1 cellular context compared by ENCODE assay signal in genomic region chr20:36235892-36236785, GRCh38.
TF ChIP-seq lines count a peak whose summit lies in the region.

AAR2 (plus strand) TSS chr20:36236478; CDS start chr20:36239869, 3,391 bp downstream.

TF ChIP-seq in HEK293, 187 proteins besides CTCF, POLR2A, EP300 and RAD21 (continued from another document and continues in another):
- no peak for TF ChIP-seq ZNF148 (tag by site-specific recombination; IDR thresholded peaks at IDR 0.05; ENCODE audit: borderline replicate concordance)
- no peak for TF ChIP-seq ZNF514 (tag by site-specific recombination; IDR thresholded peaks at IDR 0.05)
- TF ChIP-seq ZNF280C (tag by site-specific recombination; IDR thresholded peaks at IDR 0.05), result no peak
- TF ChIP-seq HOXA7 (CRISPR knock-in tag; IDR thresholded peaks at IDR 0.05; ENCODE audit: borderline replicate concordance), result no peak
- peak; percentile 74; the same call in 1 of the 2 replicates for TF ChIP-seq ZSCAN30 (tag by site-specific recombination; IDR thresholded peaks at IDR 0.05)
- TF ChIP-seq GLI4 (tag by site-specific recombination; IDR thresholded peaks at IDR 0.05), result no peak
- peak; percentile 79; the same call in 1 of the 2 replicates for TF ChIP-seq ZNF692 (tag by site-specific recombination; IDR thresholded peaks at IDR 0.05)
- TF ChIP-seq ZNF510 (tag by site-specific recombination; IDR thresholded peaks at IDR 0.05; ENCODE audit: insufficient replicate concordance), result no peak
- no peak for TF ChIP-seq ZFP41 (tag by site-specific recombination; IDR thresholded peaks at IDR 0.05; ENCODE audit: borderline replicate concordance)
- TF ChIP-seq ZNF248 (tag by site-specific recombination; IDR thresholded peaks at IDR 0.05), result no peak
- peak; percentile 74; the same call in 1 of the 2 replicates for TF ChIP-seq ZNF324 (tag by site-specific recombination; IDR thresholded peaks at IDR 0.05)
- no peak for TF ChIP-seq YY2 (tag by site-specific recombination; IDR thresholded peaks at IDR 0.05)
- TF ChIP-seq BCL11A (tag by site-specific recombination; IDR thresholded peaks at IDR 0.05; ENCODE audit: low read depth), result no peak
- no peak for TF ChIP-seq ZNF416 (tag by site-specific recombination; IDR thresholded peaks at IDR 0.05)
- no peak for TF ChIP-seq HIC1 (tag by site-specific recombination; IDR thresholded peaks at IDR 0.05)
- no peak for TF ChIP-seq ZNF571 (tag by site-specific recombination; IDR thresholded peaks at IDR 0.05)
- peak; percentile 80; the same call in 1 of the 2 replicates for TF ChIP-seq ZSCAN23 (tag by site-specific recombination; IDR thresholded peaks at IDR 0.05)
- TF ChIP-seq TCF7L2 (IDR thresholded peaks at IDR 0.05; ENCODE audit: borderline replicate concordance, low read depth, low read length), result no peak
- no peak for TF ChIP-seq ZNF792 (tag by site-specific recombination; IDR thresholded peaks at IDR 0.05)
- no peak for TF ChIP-seq ZNF426 (tag by site-specific recombination; IDR thresholded peaks at IDR 0.05)
- TF ChIP-seq ZNF48 (tag by site-specific recombination; IDR thresholded peaks at IDR 0.05), result no peak
- no peak for TF ChIP-seq ZNF37A (tag by site-specific recombination; IDR thresholded peaks at IDR 0.05)
- TF ChIP-seq YY1 (tag by site-specific recombination; IDR thresholded peaks at IDR 0.05), result peak; percentile 75
- TF ChIP-seq ZBTB11 (tag by site-specific recombination; conservative IDR thresholded peaks at IDR 0.05; ENCODE audit: low read depth), result peak; percentile 100
- peak; percentile 78; the same call in 1 of the 2 replicates for TF ChIP-seq ZNF24 (tag by site-specific recombination; IDR thresholded peaks at IDR 0.05)
- TF ChIP-seq SETDB1 (IDR thresholded peaks at IDR 0.05; ENCODE audit: insufficient read length, low read length), result peak; percentile 51
- TF ChIP-seq ZBTB7A (tag by site-specific recombination; IDR thresholded peaks at IDR 0.05; ENCODE audit: low read depth), result 0 out of 2 replicates have a peak, but pooled peaks have one; percentile 17
- TF ChIP-seq ZNF513 (tag by site-specific recombination; IDR thresholded peaks at IDR 0.05), result 0 out of 2 replicates have a peak, but pooled peaks have one; percentile 13
- TF ChIP-seq PRDM6 (tag by site-specific recombination; IDR thresholded peaks at IDR 0.05), result no peak
- TF ChIP-seq FEZF1 (tag by site-specific recombination; IDR thresholded peaks at IDR 0.05), result no peak
- TF ChIP-seq BCL11B (tag by site-specific recombination; IDR thresholded peaks at IDR 0.05; ENCODE audit: low read depth), result no peak
- no peak for TF ChIP-seq ZNF747 (tag by site-specific recombination; IDR thresholded peaks at IDR 0.05)
- no peak for TF ChIP-seq IKZF3 (tag by site-specific recombination; IDR thresholded peaks at IDR 0.05)
- TF ChIP-seq ZNF560 (tag by site-specific recombination; IDR thresholded peaks at IDR 0.05; ENCODE audit: borderline replicate concordance), result no peak
- TF ChIP-seq GLIS2 (tag by site-specific recombination; IDR thresholded peaks at IDR 0.05), result no peak
- TF ChIP-seq ZNF561 (tag by site-specific recombination; IDR thresholded peaks at IDR 0.05; ENCODE audit: borderline replicate concordance), result peak; percentile 85
- TF ChIP-seq ZNF146 (tag by site-specific recombination; IDR thresholded peaks at IDR 0.05), result no peak
- peak; percentile 42; the same call in 1 of the 2 replicates for TF ChIP-seq REPIN1 (tag by site-specific recombination; IDR thresholded peaks at IDR 0.05; ENCODE audit: low read depth)
- peak; percentile 54; the same call in 1 of the 2 replicates for TF ChIP-seq SP3 (tag by site-specific recombination; IDR thresholded peaks at IDR 0.05)
- no peak for TF ChIP-seq ZNF704 (tag by site-specific recombination; IDR thresholded peaks at IDR 0.05)
- no peak for TF ChIP-seq ZNF473 (tag by site-specific recombination; IDR thresholded peaks at IDR 0.05)
- TF ChIP-seq ZNF266 (tag by site-specific recombination; IDR thresholded peaks at IDR 0.05; ENCODE audit: low read depth), result no peak
- TF ChIP-seq ZNF654 (tag by site-specific recombination; IDR thresholded peaks at IDR 0.05; ENCODE audit: low read depth), result no peak
- TF ChIP-seq HOXD13 (CRISPR knock-in tag; IDR thresholded peaks at IDR 0.05; ENCODE audit: borderline replicate concordance), result no peak
- TF ChIP-seq ZNF354C (tag by site-specific recombination; IDR thresholded peaks at IDR 0.05; ENCODE audit: borderline replicate concordance, low read depth), result no peak
- peak; percentile 48; the same call in 1 of the 2 replicates for TF ChIP-seq ZNF777 (tag by site-specific recombination; IDR thresholded peaks at IDR 0.05; ENCODE audit: borderline replicate concordance)
- TF ChIP-seq ZFP37 (tag by site-specific recombination; IDR thresholded peaks at IDR 0.05), result peak; percentile 93; the same call in 1 of the 2 replicates
- no peak for TF ChIP-seq ZNF274 (IDR thresholded peaks at IDR 0.05; ENCODE audit: low read length)
- no peak for TF ChIP-seq ZNF274 (tag by site-specific recombination; IDR thresholded peaks at IDR 0.05; ENCODE audit: borderline replicate concordance)
- TF ChIP-seq ZNF292 (tag by site-specific recombination; IDR thresholded peaks at IDR 0.05; ENCODE audit: borderline replicate concordance, low read depth), result no peak
- no peak for TF ChIP-seq ZNF138 (tag by site-specific recombination; IDR thresholded peaks at IDR 0.05; ENCODE audit: borderline replicate concordance)
- no peak for TF ChIP-seq ZNF223 (tag by site-specific recombination; IDR thresholded peaks at IDR 0.05)
